25 cellular contexts compared by ENCODE assay signal in genomic region chr1:24161270-24161669, GRCh38. TPM values are rescaled to one million over a fixed set of nuclear protein-coding genes. Genes with fewer than 3 reads are reported as not detected.
DNase-seq lines count a peak whose midpoint lies in the region; ATAC-seq, FAIRE-seq and TF ChIP-seq lines count a peak whose summit lies in the region.
"Had no signal": no experiment of that assay in that cellular context is flagged by ENCODE, and none has a peak within 500 bp of the region (broad histone marks: within the 10 kb centered on the region; RNA-seq: fewer than 3 reads in every experiment).

No MANE protein-coding gene starts in this region.

- H2AFZ ChIP-seq in smooth muscle cell (ENCODE audit: low read depth) = no peak overlapping the region

- no peaks in the 10 kb centered on the region for H3K9me3 Mint-ChIP-seq in activated naive CD8-positive, alpha-beta T cell treated with anti-CD3 and anti-CD28 coated beads, Interleukin-2, amount 50 U/mL, for 24 hours
- H3K9me3 Mint-ChIP-seq: HFFc6 had no signal

- H3K36me3 ChIP-seq in BLaER1 (peaks cover 70% of the 10 kb centered on the region), Peyer's patch (peaks cover 0 to 37% (median 0%) of the 10 kb centered on the region in 3 donors), smooth muscle cell (ENCODE audit: low read depth) (no peaks in the 10 kb centered on the region)

- H4K20me1 ChIP-seq in BLaER1 (no peaks in the 10 kb centered on the region; the same call in 1 of the 2 replicates), smooth muscle cell (ENCODE audit: low read depth) (no peaks in the 10 kb centered on the region)

- H3K4me1 Mint-ChIP-seq in activated naive CD8-positive, alpha-beta T cell treated with anti-CD3 and anti-CD28 coated beads, Interleukin-2, amount 50 U/mL, for 24 hours = no peaks in the 10 kb centered on the region

- H3K79me2 ChIP-seq in smooth muscle cell (ENCODE audit: low read depth) = no peaks in the 10 kb centered on the region

- no peak overlapping the region for H3K9ac ChIP-seq in BLaER1
- no peak overlapping the region for H3K9ac ChIP-seq in smooth muscle cell (ENCODE audit: low read depth)
- H3K9ac ChIP-seq: BLaER1 treated with 17β-estradiol and CSF1 and Interleukin-3, amounts not matched to agents 10 nM and 100 nM had no signal

- WGBS in smooth muscle cell (ENCODE audit: low lambda C conversion rate) = 94% methylated on average over 4 of the region's 4 CpGs

- H3K27me3 ChIP-seq in BLaER1 (no peaks in the 10 kb centered on the region), Peyer's patch (no peaks in the 10 kb centered on the region), smooth muscle cell (ENCODE audit: low read depth) (no peaks in the 10 kb centered on the region)
- H3K27me3 ChIP-seq: BLaER1 treated with 17β-estradiol and CSF1 and Interleukin-3, amounts not matched to agents 10 nM and 100 nM had no signal

- H3K27ac ChIP-seq in BLaER1 (no peak overlapping the region), Peyer's patch (peak overlapping the region in 3 of 4 donors; percentile 5 to 77 (median 48)), smooth muscle cell (ENCODE audit: low read depth) (no peak overlapping the region)
- H3K27ac ChIP-seq: A549, SK-N-MC had no signal

- ATAC-seq in activated naive CD8-positive, alpha-beta T cell treated with anti-CD3 and anti-CD28 coated beads, Interleukin-2, amount 50 U/mL, for 24 hours = no peak
- ATAC-seq: A549, Panc1 had no signal

- H3K4me3 ChIP-seq in BLaER1 = no peak overlapping the region
- H3K4me3 ChIP-seq in Peyer's patch = no peak overlapping the region
- H3K4me3 ChIP-seq in epithelial cell of esophagus (ENCODE audit: low read length) = no peak overlapping the region
- no peak overlapping the region for H3K4me3 ChIP-seq in smooth muscle cell
- H3K4me3 ChIP-seq: A549; BLaER1 treated with 17β-estradiol and CSF1 and Interleukin-3, amounts not matched to agents 10 nM and 100 nM; SK-N-MC had no signal

- peaks cover 22% of the 10 kb centered on the region for H3K4me1 ChIP-seq in BLaER1
- peaks cover 0 to 24% (median 2%) of the 10 kb centered on the region in 4 donors for H3K4me1 ChIP-seq in Peyer's patch
- no peaks in the 10 kb centered on the region for H3K4me1 ChIP-seq in smooth muscle cell (ENCODE audit: low read depth)
- H3K4me1 ChIP-seq: A549 had no signal

- DNase-seq in Peyer's patch (peak in 1 of 3 donors; percentile 60), epithelial cell of esophagus (ENCODE audit: low read depth) (peak; percentile 69), mucosa of gallbladder (ENCODE audit: low spot score) (peak; percentile 37), smooth muscle cell (lab: John Stamatoyannopoulos, UW; ENCODE audit: unreplicated experiment) (no peak), D721Med (ENCODE audit: insufficient read length, low spot score) (no peak)
- DNase-seq in activated T-cell treated with anti-CD3 and anti-CD28 coated beads, Interleukin-2, amount 50 U/mL, for 48 hours = no peak
- no peak for DNase-seq in activated naive CD8-positive, alpha-beta T cell treated with anti-CD3 and anti-CD28 coated beads, Interleukin-2, amount 50 U/mL, for 24 hours
- DNase-seq: DMS79, HFFc6, IMR-90, Kasumi-1, MM.1S, NCI-H1092, NCI-H146, NCI-H2029 treated with DMSO at 0.1 percent for 48 hours, NCI-H2171, NCI-H526, Right ventricle myocardium superior had no signal

- H3K27ac Mint-ChIP-seq in activated naive CD8-positive, alpha-beta T cell treated with anti-CD3 and anti-CD28 coated beads, Interleukin-2, amount 50 U/mL, for 24 hours = no peak overlapping the region
- H3K27ac Mint-ChIP-seq: HFFc6 had no signal

- H3K36me3 Mint-ChIP-seq in activated naive CD8-positive, alpha-beta T cell treated with anti-CD3 and anti-CD28 coated beads, Interleukin-2, amount 50 U/mL, for 24 hours (ENCODE audit: low read depth) = peaks cover 8% of the 10 kb centered on the region

- no peak for TF ChIP-seq POLR2A in Peyer's patch (IDR thresholded peaks at IDR 0.05)

- H3K9me3 ChIP-seq in BLaER1 (no peaks in the 10 kb centered on the region), Peyer's patch (no peaks in the 10 kb centered on the region), smooth muscle cell (replicated peaks; ENCODE audit: low read depth) (no peaks in the 10 kb centered on the region)
- H3K9me3 ChIP-seq: A549; BLaER1 treated with 17β-estradiol and CSF1 and Interleukin-3, amounts not matched to agents 10 nM and 100 nM had no signal

- no peak for FAIRE-seq in D721Med (lab: Jason Lieb, UNC)
- FAIRE-seq: A549, H54, HTR-8/SVneo had no signal

- 0 out of 2 replicates have a peak overlapping the region, but pooled peaks have one; percentile 7 for H3K4me2 ChIP-seq in BLaER1
- no peak overlapping the region for H3K4me2 ChIP-seq in smooth muscle cell
- H3K4me2 ChIP-seq: A549 had no signal

- H3K27me3 Mint-ChIP-seq in activated naive CD8-positive, alpha-beta T cell treated with anti-CD3 and anti-CD28 coated beads, Interleukin-2, amount 50 U/mL, for 24 hours = no peaks in the 10 kb centered on the region

- H3F3A ChIP-seq in smooth muscle cell (ENCODE audit: low read depth) = no peaks in the 10 kb centered on the region

- no peak for TF ChIP-seq CTCF in Peyer's patch (IDR thresholded peaks at IDR 0.05)
- TF ChIP-seq CTCF in epithelial cell of esophagus (IDR thresholded peaks at IDR 0.05; ENCODE audit: insufficient read depth, low read depth, low read length, missing control alignments) = no peak
- no peak for TF ChIP-seq CTCF in smooth muscle cell (IDR thresholded peaks at IDR 0.05; ENCODE audit: borderline replicate concordance, insufficient read depth, poor library complexity, severe bottlenecking)
- TF ChIP-seq CTCF in D721Med (IDR thresholded peaks at IDR 0.05; ENCODE audit: insufficient read depth, missing control alignments) = no peak

- H3K4me3 Mint-ChIP-seq in activated naive CD8-positive, alpha-beta T cell treated with anti-CD3 and anti-CD28 coated beads, Interleukin-2, amount 50 U/mL, for 24 hours = no peak overlapping the region
- H3K4me3 Mint-ChIP-seq: HFFc6 had no signal

RNA-seq across cellular contexts. Expression of gene IL22RA1, which starts 18.3 kb away (rescaled TPM):
- total RNA-seq in Peyer's patch (10 to 100 TPM in 3 of 4 donors, 1 to 10 TPM in 1; 9.9 to 87.9 (median 74.5) TPM), mucosa of gallbladder (11.6 TPM), smooth muscle cell (0.31 and 0.40 TPM in 2 replicates)
- 0.64 TPM in 1 of 2 replicates, not detected in the other for polyA plus RNA-seq in smooth muscle cell
- total RNA-seq: HFFc6, IMR-90 had no signal
- polyA plus RNA-seq: IMR-90 had no signal

RNA-seq across cellular contexts. Expression of gene IFNLR1, which starts 25.8 kb away (rescaled TPM):
- total RNA-seq in Peyer's patch = 10 to 100 TPM in 3 of 4 donors, 1 to 10 TPM in 1; 9.1 to 38.2 (median 36.1) TPM
- total RNA-seq in mucosa of gallbladder = 11.2 TPM
- 0.58 and 0.67 TPM in 2 replicates for total RNA-seq in smooth muscle cell
- polyA plus RNA-seq in smooth muscle cell = 0.25 and 2.9 TPM in 2 replicates
- total RNA-seq: HFFc6, IMR-90 had no signal
- polyA plus RNA-seq: IMR-90 had no signal

RNA-seq across cellular contexts. Expression of gene MYOM3, which starts 49.3 kb away (rescaled TPM):
- total RNA-seq in Peyer's patch (10 to 100 TPM; 10.7 to 40.8 (median 24.7) TPM), mucosa of gallbladder (1.7 TPM), smooth muscle cell (0.18 and 0.63 TPM in 2 replicates)
- polyA plus RNA-seq in smooth muscle cell = 0.26 and 0.64 TPM in 2 replicates
- total RNA-seq: IMR-90 had no signal

Comparison
In these comparisons a context has a peak if more than half of its experiments do, and no peak if none do; other contexts are left out.
1. H3K27ac ChIP-seq: peak in Peyer's patch (3 of 4); none in BLaER1 (single experiment) and smooth muscle cell (single experiment).
2. DNase-seq: peak in epithelial cell of esophagus (single experiment) and mucosa of gallbladder (single experiment); none in smooth muscle cell (single experiment), activated T-cell treated with anti-CD3 and anti-CD28 coated beads, Interleukin-2, amount 50 U/mL, for 48 hours (0 of 2), D721Med (single experiment) and activated naive CD8-positive, alpha-beta T cell treated with anti-CD3 and anti-CD28 coated beads, Interleukin-2, amount 50 U/mL, for 24 hours (single experiment).